ENCODE assay signal across 8 cellular contexts in the genomic region with DNA sequence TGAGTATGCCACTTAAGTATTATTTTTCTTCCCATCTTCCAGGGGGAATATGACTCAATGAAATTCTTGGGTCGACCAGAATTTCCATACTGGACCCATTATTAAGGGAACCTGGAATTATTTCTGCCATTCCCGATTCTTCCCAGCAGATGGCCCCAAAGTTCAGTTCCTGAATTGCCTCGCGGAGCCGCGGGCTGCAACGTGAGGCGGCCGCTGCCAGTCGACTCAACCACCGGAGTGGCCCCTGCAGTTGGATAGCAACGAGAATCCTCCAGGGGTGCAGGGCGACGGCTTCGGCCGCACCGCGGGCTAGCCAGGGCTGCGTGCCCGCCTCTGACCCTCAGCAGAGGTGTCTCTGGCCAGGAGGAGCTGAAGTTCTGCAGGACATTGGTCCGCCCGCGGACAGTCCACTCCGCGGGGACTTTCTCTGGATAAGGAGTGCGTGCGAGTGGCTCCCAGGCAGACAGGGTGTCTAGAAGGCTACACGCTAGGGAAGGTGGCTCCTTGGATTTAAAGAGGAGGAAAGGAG. TPM values are rescaled to one million over a fixed set of nuclear protein-coding genes. Genes with fewer than 3 reads are reported as not detected.
DNase-seq lines count a peak whose midpoint lies in the region; ATAC-seq and TF ChIP-seq lines count a peak whose summit lies in the region.

No MANE protein-coding gene starts in this region.

- peak overlapping the region; percentile 68 for H3K4me3 ChIP-seq in coronary artery

- no peak overlapping the region for H3K27ac ChIP-seq in coronary artery

- no peaks in the 10 kb centered on the region for H3K9me3 Mint-ChIP-seq in HFFc6

- peaks cover 9% of the 10 kb centered on the region for H3K4me1 Mint-ChIP-seq in HFFc6 (ENCODE audit: low read depth)

- TF ChIP-seq CTCF in HFFc6 (IDR thresholded peaks at IDR 0.05) (peak; percentile 85), coronary artery (IDR thresholded peaks at IDR 0.05) (peak; percentile 74)

- H3K27me3 Mint-ChIP-seq in HFFc6 (ENCODE audit: insufficient read depth), result peaks cover 17% of the 10 kb centered on the region

- no peaks in the 10 kb centered on the region for H3K36me3 Mint-ChIP-seq in HFFc6 (ENCODE audit: low read depth)

- DNase-seq in COLO668 (lab: John Stamatoyannopoulos, UW; ENCODE audit: unreplicated experiment) (peak; percentile 84), HFFc6 (peak; percentile 77), NCI-H2227 (lab: John Stamatoyannopoulos, UW; ENCODE audit: unreplicated experiment) (peak; percentile 85), coronary artery (ENCODE audit: low spot score) (peak; percentile 84), left colon (peak; percentile 62 to 79), GM19240 (ENCODE audit: insufficient read length, low spot score) (no peak)
- peak; percentile 65 to 72 for DNase-seq in activated CD4-positive, alpha-beta T cell treated with anti-CD3 and anti-CD28 coated beads for 4 hours
- peak; percentile 79 for DNase-seq in stimulated activated CD4-positive, alpha-beta T cell treated with anti-CD3 and anti-CD28 coated beads, Interleukin-15, amount 100 ng/mL, for 24 hours

- peak overlapping the region; percentile 86 for H3K4me3 Mint-ChIP-seq in HFFc6

- no peak overlapping the region for H3K27ac Mint-ChIP-seq in HFFc6

- ATAC-seq in left colon, result peak; percentile 89

- intact Hi-C loops in left colon (cut with DNase I, micrococcal nuclease), result loop anchor here in 1 of 2 donors (1.0 kb wide), 1 partner anchor 32 kb away; no protein-coding TSS in a partner anchor

RNA-seq across cellular contexts. Expression of a gene that starts 0.6 kb away (rescaled TPM):
- total RNA-seq in HFFc6 (2021; fragmentation: NEBNext Ultra II Directional; extraction: Animal tissue kit (Norgen Biotek cat#: 25700)), result not detected
- under 1 TPM in 1 of 2 donors, not detected in 1; 0.22 TPM for total RNA-seq in left colon

RNA-seq across cellular contexts. Expression of a gene that starts 13.3 kb away (rescaled TPM):
- 10 to 100 TPM in 1 of 6 experiments, 1 to 10 TPM in 5; 4.8 to 10.3 (median 8.8) TPM for total RNA-seq in HFFc6 (2021; fragmentation: NEBNext Ultra II Directional; extraction: Animal tissue kit (Norgen Biotek cat#: 25700))
- 1 to 10 TPM; 2.7 to 5.6 TPM for total RNA-seq in left colon
